ENCODE assay signal across 13 cellular contexts in the genomic region with DNA sequence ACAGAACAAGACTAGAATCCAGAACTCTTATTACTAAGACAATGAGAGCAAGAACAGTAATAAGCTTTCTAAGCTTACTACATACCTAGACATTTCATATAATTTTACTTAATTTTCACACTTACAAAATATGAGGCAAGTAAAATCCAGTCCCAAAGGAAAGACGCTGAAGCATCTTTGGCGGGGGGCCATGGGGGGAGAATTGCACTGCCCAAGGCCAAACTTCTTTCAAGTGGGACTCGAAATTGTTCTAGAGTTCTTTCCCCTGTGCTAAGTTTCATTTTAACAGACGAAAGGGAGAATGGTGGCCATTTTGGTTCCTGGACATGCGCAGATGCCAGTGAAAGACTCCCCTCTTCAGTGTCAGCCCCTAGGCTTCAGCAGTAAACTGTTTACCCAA.
"Had no signal": no experiment of that assay in that cellular context is flagged by ENCODE, and none has a peak within 500 bp of the region (broad histone marks: within the 10 kb centered on the region; RNA-seq: fewer than 3 reads in every experiment).

No MANE protein-coding gene starts in this region.

- H3K9me3 ChIP-seq: ascending aorta, left lung had no signal

- H3K27ac ChIP-seq: ascending aorta, epithelial cell of prostate had no signal

- H3K27ac Mint-ChIP-seq: activated naive CD4-positive, alpha-beta T cell treated with anti-CD3 and anti-CD28 coated beads, Interleukin-2, amount 10 ng/mL, durations not matched to agents 7 days and 5 days; activated T-helper 2 cell treated with anti-CD3 and anti-CD28 coated beads, Interferon-gamma antibody, Interleukin-2, Interleukin-4, amounts not matched to agents 10 μg/mL and 5 μg/mL and 100 μg/mL, durations not matched to agents 14 hours and 24 hours and 36 hours; progenitor cell of endocrine pancreas had no signal

- ATAC-seq: activated CD4-positive, CD25-positive, alpha-beta regulatory T cell treated with anti-CD3 and anti-CD28 coated beads, Interleukin-2, amount 50 U/mL, for 24 hours; natural killer cell treated with Interleukin-12 subunit alpha and Interleukin-12 subunit beta and Interleukin-15 and Interleukin-18, amount 100 ng/mL, for 72 hours had no signal

- DNase-seq: activated naive CD4-positive, alpha-beta T cell treated with anti-CD3 and anti-CD28 coated beads, Interleukin-2, amount 10 ng/mL, durations not matched to agents 7 days and 5 days; activated T-cell treated with anti-CD3 and anti-CD28 coated beads for 4 hours; occipital lobe; stimulated activated CD4-positive, alpha-beta T cell treated with anti-CD3 and anti-CD28 coated beads, Interleukin-1b, Interleukin-23, amount 100 ng/mL, for 48 hours; T-helper 9 cell; trophoblast cell had no signal

- H3K9me3 Mint-ChIP-seq: activated naive CD4-positive, alpha-beta T cell treated with anti-CD3 and anti-CD28 coated beads, Interleukin-2, amount 10 ng/mL, durations not matched to agents 7 days and 5 days; activated T-helper 2 cell treated with anti-CD3 and anti-CD28 coated beads, Interferon-gamma antibody, Interleukin-2, Interleukin-4, amounts not matched to agents 10 μg/mL and 5 μg/mL and 100 μg/mL, durations not matched to agents 14 hours and 24 hours and 36 hours; natural killer cell treated with Interleukin-12 subunit alpha and Interleukin-12 subunit beta and Interleukin-15 and Interleukin-18, amount 100 ng/mL, for 72 hours had no signal

- H3K4me3 Mint-ChIP-seq: activated naive CD4-positive, alpha-beta T cell treated with anti-CD3 and anti-CD28 coated beads, Interleukin-2, amount 10 ng/mL, durations not matched to agents 7 days and 5 days; natural killer cell treated with Interleukin-12 subunit alpha and Interleukin-12 subunit beta and Interleukin-15 and Interleukin-18, amount 100 ng/mL, for 72 hours had no signal

- H3K27me3 ChIP-seq: ascending aorta, left lung had no signal

- H3K4me3 ChIP-seq: ascending aorta, left lung had no signal

- H3K27me3 Mint-ChIP-seq: activated naive CD4-positive, alpha-beta T cell treated with anti-CD3 and anti-CD28 coated beads, Interleukin-2, amount 10 ng/mL, durations not matched to agents 7 days and 5 days; natural killer cell treated with Interleukin-12 subunit alpha and Interleukin-12 subunit beta and Interleukin-15 and Interleukin-18, amount 100 ng/mL, for 72 hours; progenitor cell of endocrine pancreas had no signal
